ENCODE assay signal across 1 cellular context in genomic region chr9:127578952-127579853, GRCh38.
TF ChIP-seq lines count a peak whose summit lies in the region.

No MANE protein-coding gene starts in this region.

TF ChIP-seq in HepG2, 621 proteins besides CTCF, POLR2A, EP300 and RAD21 (continued from another document and continues in another):
- TF ChIP-seq TFAP4 (IDR thresholded peaks at IDR 0.05; ENCODE audit: borderline replicate concordance, low read depth) (peak; percentile 96), HDAC2 (CRISPR knock-in tag; IDR thresholded peaks at IDR 0.05) (peak; percentile 77), TBX3 (IDR thresholded peaks at IDR 0.05; ENCODE audit: borderline replicate concordance) (no peak), PAXIP1 (CRISPR knock-in tag; conservative IDR thresholded peaks at IDR 0.05) (peak; percentile 83), ZNF710 (CRISPR knock-in tag; IDR thresholded peaks at IDR 0.05; ENCODE audit: borderline replicate concordance) (peak; percentile 44; the same call in 1 of the 2 replicates), RARG (CRISPR knock-in tag; IDR thresholded peaks at IDR 0.05; ENCODE audit: low read depth) (no peak), SIX4 (CRISPR knock-in tag; IDR thresholded peaks at IDR 0.05) (0 out of 2 replicates have a peak, but pooled peaks have one; percentile 38), HMGXB3 (CRISPR knock-in tag; IDR thresholded peaks at IDR 0.05; ENCODE audit: borderline replicate concordance) (no peak; the same call in 1 of the 2 replicates), ZFP37 (CRISPR knock-in tag; IDR thresholded peaks at IDR 0.05; ENCODE audit: borderline replicate concordance) (peak; percentile 28; the same call in 1 of the 2 replicates), ETV5 (CRISPR knock-in tag; IDR thresholded peaks at IDR 0.05; ENCODE audit: borderline replicate concordance) (peak; percentile 87), HOXA7 (CRISPR knock-in tag; IDR thresholded peaks at IDR 0.05) (no peak), ZFP91 (CRISPR knock-in tag; IDR thresholded peaks at IDR 0.05; ENCODE audit: borderline replicate concordance) (peak; percentile 92), TFDP1 (CRISPR knock-in tag; IDR thresholded peaks at IDR 0.05; ENCODE audit: borderline replicate concordance) (0 out of 2 replicates have a peak, but pooled peaks have one; percentile 36), ELF1 (CRISPR knock-in tag; IDR thresholded peaks at IDR 0.05) (peak; percentile 53), PHF21A (CRISPR knock-in tag; IDR thresholded peaks at IDR 0.05) (peak; percentile 91), ZNF780A (CRISPR knock-in tag; IDR thresholded peaks at IDR 0.05) (no peak), NONO (IDR thresholded peaks at IDR 0.05) (no peak), NONO (CRISPR knock-in tag; conservative IDR thresholded peaks at IDR 0.05) (no peak), AFF4 (CRISPR knock-in tag; IDR thresholded peaks at IDR 0.05) (no peak), ZHX2 (IDR thresholded peaks at IDR 0.05; ENCODE audit: low read depth) (no peak), ZHX2 (CRISPR knock-in tag; IDR thresholded peaks at IDR 0.05; ENCODE audit: borderline replicate concordance) (no peak), ZNF329 (CRISPR knock-in tag; IDR thresholded peaks at IDR 0.05; ENCODE audit: low read depth) (no peak), GATAD2A (CRISPR knock-in tag; IDR thresholded peaks at IDR 0.05) (peak; percentile 82), NR1H2 (CRISPR knock-in tag; IDR thresholded peaks at IDR 0.05; ENCODE audit: borderline replicate concordance, low read depth) (no peak), NAIF1 (CRISPR knock-in tag; IDR thresholded peaks at IDR 0.05; ENCODE audit: borderline replicate concordance) (0 out of 2 replicates have a peak, but pooled peaks have one; percentile 47), TAF1 (CRISPR knock-in tag; IDR thresholded peaks at IDR 0.05) (peak; percentile 49; the same call in 1 of the 2 replicates), NBN (conservative IDR thresholded peaks at IDR 0.05) (no peak), GTF3A (CRISPR knock-in tag; conservative IDR thresholded peaks at IDR 0.05) (no peak), ZNF3 (CRISPR knock-in tag; IDR thresholded peaks at IDR 0.05) (no peak; the same call in 1 of the 2 replicates), ZNF747 (CRISPR knock-in tag; IDR thresholded peaks at IDR 0.05; ENCODE audit: borderline replicate concordance) (0 out of 2 replicates have a peak, but pooled peaks have one; percentile 82), ZNF772 (CRISPR knock-in tag; IDR thresholded peaks at IDR 0.05) (no peak; the same call in 1 of the 2 replicates), GABPA (IDR thresholded peaks at IDR 0.05; ENCODE audit: low read depth, low read length) (no peak), GABPA (CRISPR knock-in tag; IDR thresholded peaks at IDR 0.05; ENCODE audit: low read depth) (peak; percentile 59; the same call in 1 of the 2 replicates)
